In the genomic region with DNA sequence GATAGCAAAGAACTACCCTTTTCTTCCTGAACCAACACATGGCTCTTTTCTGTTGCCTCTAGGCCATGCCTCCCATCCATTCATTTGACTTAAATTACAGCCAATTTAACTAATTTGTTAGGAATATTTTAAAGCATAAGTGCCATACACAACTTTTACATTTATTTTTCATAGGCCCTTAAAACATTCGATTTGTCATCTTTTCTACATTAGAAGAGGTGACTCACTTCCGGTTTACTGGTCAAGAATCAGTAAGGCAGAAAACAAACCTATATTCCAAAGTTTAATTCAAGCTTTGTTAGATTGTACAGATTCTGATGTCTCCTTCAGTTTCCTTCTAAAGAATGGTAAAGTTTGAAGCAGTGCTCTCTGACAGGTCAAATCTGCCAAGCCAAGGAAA, we compare ENCODE assay signal across 18 cellular contexts.
"Had no signal": no experiment of that assay in that cellular context is flagged by ENCODE, and none has a peak within 500 bp of the region (broad histone marks: within the 10 kb centered on the region; RNA-seq: fewer than 3 reads in every experiment).

No MANE protein-coding gene starts in this region.

- H3K27ac Mint-ChIP-seq: activated CD4-positive, alpha-beta T cell treated with anti-CD3 and anti-CD28 coated beads, Interleukin-2, amount 10 ng/mL, durations not matched to agents 7 days and 5 days; activated CD8-positive, alpha-beta T cell treated with anti-CD3 and anti-CD28 coated beads, Interleukin-2, amount 10 ng/mL, durations not matched to agents 7 days and 5 days; activated naive CD4-positive, alpha-beta T cell treated with anti-CD3 and anti-CD28 coated beads, Interleukin-2, amount 10 ng/mL, durations not matched to agents 7 days and 5 days; memory B cell; progenitor cell of endocrine pancreas had no signal

- H3K9me3 Mint-ChIP-seq: activated CD4-positive, alpha-beta T cell treated with anti-CD3 and anti-CD28 coated beads, Interleukin-2, amount 10 ng/mL, durations not matched to agents 7 days and 5 days; activated naive CD4-positive, alpha-beta T cell treated with anti-CD3 and anti-CD28 coated beads, Interleukin-2, amount 10 ng/mL, durations not matched to agents 7 days and 5 days; activated T-cell treated with anti-CD3 and anti-CD28 coated beads, Interleukin-2, amount 50 U/mL, for 4 hours; central memory CD8-positive, alpha-beta T cell; memory B cell; neural crest cell had no signal

- ATAC-seq: activated CD8-positive, alpha-beta T cell treated with anti-CD3 and anti-CD28 coated beads, Interleukin-2, amount 10 ng/mL, durations not matched to agents 7 days and 5 days; activated T-cell treated with anti-CD3 and anti-CD28 coated beads, Interleukin-2, amount 50 U/mL, for 4 hours had no signal

- H3K27me3 ChIP-seq: brain microvascular endothelial cell, colonic mucosa, right atrium auricular region, thyroid gland had no signal

- H3K27ac ChIP-seq: brain microvascular endothelial cell, colonic mucosa, right atrium auricular region, thyroid gland had no signal

- H3K4me1 ChIP-seq: colonic mucosa, right atrium auricular region, thyroid gland had no signal

- H3K4me3 Mint-ChIP-seq: activated CD4-positive, alpha-beta T cell treated with anti-CD3 and anti-CD28 coated beads, Interleukin-2, amount 10 ng/mL, durations not matched to agents 7 days and 5 days; activated CD8-positive, alpha-beta T cell treated with anti-CD3 and anti-CD28 coated beads, Interleukin-2, amount 10 ng/mL, durations not matched to agents 7 days and 5 days; activated naive CD4-positive, alpha-beta T cell treated with anti-CD3 and anti-CD28 coated beads, Interleukin-2, amount 10 ng/mL, durations not matched to agents 7 days and 5 days; activated T-cell treated with anti-CD3 and anti-CD28 coated beads, Interleukin-2, amount 50 U/mL, for 4 hours; central memory CD8-positive, alpha-beta T cell; memory B cell; neural crest cell had no signal

- H3K4me1 Mint-ChIP-seq: activated CD4-positive, alpha-beta T cell treated with anti-CD3 and anti-CD28 coated beads, Interleukin-2, amount 10 ng/mL, durations not matched to agents 7 days and 5 days; activated naive CD4-positive, alpha-beta T cell treated with anti-CD3 and anti-CD28 coated beads, Interleukin-2, amount 10 ng/mL, durations not matched to agents 7 days and 5 days; central memory CD8-positive, alpha-beta T cell; memory B cell had no signal

- DNase-seq: activated CD4-positive, alpha-beta T cell treated with anti-CD3 and anti-CD28 coated beads, Interleukin-2, amount 10 ng/mL, durations not matched to agents 7 days and 5 days; activated CD8-positive, alpha-beta memory T cell treated with anti-CD3 and anti-CD28 coated beads, Interleukin-2, amount 50 U/mL, for 4 hours; activated CD8-positive, alpha-beta T cell treated with anti-CD3 and anti-CD28 coated beads, Interleukin-2, amount 10 ng/mL, durations not matched to agents 7 days and 5 days; activated naive CD4-positive, alpha-beta T cell treated with anti-CD3 and anti-CD28 coated beads, Interleukin-2, amount 10 ng/mL, durations not matched to agents 7 days and 5 days; activated T-cell treated with anti-CD3 and anti-CD28 coated beads, Interleukin-2, amount 50 U/mL, for 4 hours; aorta; brain microvascular endothelial cell; colonic mucosa; stimulated activated CD4-positive, alpha-beta T cell treated with anti-CD3 and anti-CD28 coated beads, Interleukin-12 subunit alpha, Interleukin-12 subunit beta, amount 100 ng/mL, for 4 hours; stimulated activated CD4-positive, alpha-beta T cell treated with anti-CD3 and anti-CD28 coated beads, Interleukin-1b, Interleukin-23, amount 100 ng/mL, for 48 hours; stimulated activated naive CD4-positive, alpha-beta T cell treated with Interleukin-2 at 50 U/mL for 16 hours; T1000; thyroid gland had no signal

- H3K4me3 ChIP-seq: colonic mucosa, right atrium auricular region, thyroid gland had no signal

- H3K9me3 ChIP-seq: colonic mucosa, right atrium auricular region, thyroid gland had no signal

- H3K36me3 Mint-ChIP-seq: activated naive CD4-positive, alpha-beta T cell treated with anti-CD3 and anti-CD28 coated beads, Interleukin-2, amount 10 ng/mL, durations not matched to agents 7 days and 5 days; memory B cell had no signal

- H3K36me3 ChIP-seq: brain microvascular endothelial cell, colonic mucosa, right atrium auricular region, thyroid gland had no signal

- H3K27me3 Mint-ChIP-seq: activated CD4-positive, alpha-beta T cell treated with anti-CD3 and anti-CD28 coated beads, Interleukin-2, amount 10 ng/mL, durations not matched to agents 7 days and 5 days; activated naive CD4-positive, alpha-beta T cell treated with anti-CD3 and anti-CD28 coated beads, Interleukin-2, amount 10 ng/mL, durations not matched to agents 7 days and 5 days; central memory CD8-positive, alpha-beta T cell; memory B cell; progenitor cell of endocrine pancreas had no signal
